1 cellular context compared by ENCODE assay signal in genomic region chr15:61084944-61085367, GRCh38.
TF ChIP-seq lines count a peak whose summit lies in the region.

No MANE protein-coding gene starts in this region.

TF ChIP-seq in GM12878, 131 proteins besides CTCF, POLR2A, EP300 and RAD21 (continued from another document):
- no peak for TF ChIP-seq PRDM15 (CRISPR knock-in tag; IDR thresholded peaks at IDR 0.05)
TF ChIP-seq in GM12878: peak in this region for 1.
